9 cellular contexts compared by ENCODE assay signal in genomic region chr16:81457326-81458133, GRCh38. TPM values are rescaled to one million over a fixed set of nuclear protein-coding genes. Genes with fewer than 3 reads are reported as not detected.
DNase-seq lines count a peak whose midpoint lies in the region; ATAC-seq and TF ChIP-seq lines count a peak whose summit lies in the region.
"Had no signal": no experiment of that assay in that cellular context is flagged by ENCODE, and none has a peak within 500 bp of the region (broad histone marks: within the 10 kb centered on the region; RNA-seq: fewer than 3 reads in every experiment).

No MANE protein-coding gene starts in this region.

- DNase-seq in activated T-cell treated with anti-CD3 and anti-CD28 coated beads, Interleukin-2, amount 50 U/mL, for 72 hours: no peak
- DNase-seq in activated T-cell treated with anti-CD3 and anti-CD28 coated beads for 4 hours: no peak
- no peak for DNase-seq in WTC11 (ENCODE audit: low spot score)
- DNase-seq in hepatic stellate cell (ENCODE audit: low spot score): peak; percentile 77
- DNase-seq in HuH-7 (ENCODE audit: low spot score): no peak
- DNase-seq: heart left ventricle had no signal

- CTCF ChIA-PET in WTC11 (lab: Charles Lee): interaction anchor here (0.6 to 0.9 kb wide), 2 partner anchors 28 to 107 kb away, joined by 3 read pairs; no protein-coding TSS in a partner anchor

- POLR2A ChIA-PET in WTC11 (lab: Charles Lee): no interaction called here

- no peak for TF ChIP-seq CTCF in WTC11 (IDR thresholded peaks at IDR 0.05)

- H3K27me3 Mint-ChIP-seq in activated T-cell treated with anti-CD3 and anti-CD28 coated beads, Interleukin-2, amount 50 U/mL, for 72 hours (ENCODE audit: low read depth): no peaks in the 10 kb centered on the region
- no peaks in the 10 kb centered on the region for H3K27me3 Mint-ChIP-seq in WTC11 (ENCODE audit: low read depth)
- no peaks in the 10 kb centered on the region for H3K27me3 Mint-ChIP-seq in stimulated activated memory B cell treated with anti-CD40 and anti-IgM and Interleukin-4, amounts not matched to agents 10 μg/mL and 1 μg/mL and 100 μg/mL, for 72 hours

- H3K36me3 Mint-ChIP-seq in activated T-cell treated with anti-CD3 and anti-CD28 coated beads, Interleukin-2, amount 50 U/mL, for 72 hours (ENCODE audit: insufficient read depth in 2 of 2): peaks cover 8 to 10% of the 10 kb centered on the region in 2 donors
- H3K36me3 Mint-ChIP-seq in WTC11: peaks cover 26% of the 10 kb centered on the region
- H3K36me3 Mint-ChIP-seq in stimulated activated memory B cell treated with anti-CD40 and anti-IgM and Interleukin-4, amounts not matched to agents 10 μg/mL and 1 μg/mL and 100 μg/mL, for 72 hours: peaks cover 34% of the 10 kb centered on the region

- no peak for ATAC-seq in activated T-cell treated with anti-CD3 and anti-CD28 coated beads, Interleukin-2, amount 50 U/mL, for 72 hours (replicated peaks in 1 of 2)
- ATAC-seq in WTC11: peak; percentile 24; the same call in 1 of the 2 replicates
- ATAC-seq in stimulated activated memory B cell treated with anti-CD40 and anti-IgM and Interleukin-4, amounts not matched to agents 10 μg/mL and 1 μg/mL and 100 μg/mL, for 72 hours: peak; percentile 58
- ATAC-seq in GM21423 (IDR thresholded peaks at IDR 0.05; ENCODE audit: unreplicated experiment): no peak
- no peak for ATAC-seq in GM19452 (IDR thresholded peaks at IDR 0.05; ENCODE audit: unreplicated experiment)

- H3K4me1 Mint-ChIP-seq in activated T-cell treated with anti-CD3 and anti-CD28 coated beads, Interleukin-2, amount 50 U/mL, for 72 hours (ENCODE audit: low read depth): peaks cover 57% of the 10 kb centered on the region
- peaks cover 57% of the 10 kb centered on the region for H3K4me1 Mint-ChIP-seq in WTC11
- peaks cover 90% of the 10 kb centered on the region for H3K4me1 Mint-ChIP-seq in stimulated activated memory B cell treated with anti-CD40 and anti-IgM and Interleukin-4, amounts not matched to agents 10 μg/mL and 1 μg/mL and 100 μg/mL, for 72 hours

- peak overlapping the region; percentile 17 for H3K27ac Mint-ChIP-seq in activated T-cell treated with anti-CD3 and anti-CD28 coated beads, Interleukin-2, amount 50 U/mL, for 72 hours
- peak overlapping the region; percentile 29 for H3K27ac Mint-ChIP-seq in WTC11
- H3K27ac Mint-ChIP-seq in stimulated activated memory B cell treated with anti-CD40 and anti-IgM and Interleukin-4, amounts not matched to agents 10 μg/mL and 1 μg/mL and 100 μg/mL, for 72 hours: peak overlapping the region; percentile 79

- H3K4me3 Mint-ChIP-seq in activated T-cell treated with anti-CD3 and anti-CD28 coated beads, Interleukin-2, amount 50 U/mL, for 72 hours: no peak overlapping the region
- H3K4me3 Mint-ChIP-seq in WTC11: no peak overlapping the region
- H3K4me3 Mint-ChIP-seq in stimulated activated memory B cell treated with anti-CD40 and anti-IgM and Interleukin-4, amounts not matched to agents 10 μg/mL and 1 μg/mL and 100 μg/mL, for 72 hours: peak overlapping the region; percentile 15

- H3K9me3 Mint-ChIP-seq in activated T-cell treated with anti-CD3 and anti-CD28 coated beads, Interleukin-2, amount 50 U/mL, for 72 hours: peaks cover 2 to 3% of the 10 kb centered on the region in 2 donors
- no peaks in the 10 kb centered on the region for H3K9me3 Mint-ChIP-seq in WTC11
- peaks cover 3% of the 10 kb centered on the region for H3K9me3 Mint-ChIP-seq in stimulated activated memory B cell treated with anti-CD40 and anti-IgM and Interleukin-4, amounts not matched to agents 10 μg/mL and 1 μg/mL and 100 μg/mL, for 72 hours

TF ChIP-seq in WTC11, 78 proteins besides CTCF, POLR2A, EP300 and RAD21:
- no peak for TF ChIP-seq GTF2I (CRISPR knock-in tag; conservative IDR thresholded peaks at IDR 0.05)
- peak; percentile 97 for TF ChIP-seq GABPB1 (CRISPR knock-in tag; IDR thresholded peaks at IDR 0.05)

RNA-seq across cellular contexts. Expression of gene CMIP, which starts 12.9 kb away (rescaled TPM):
- total RNA-seq in activated T-cell treated with anti-CD3 and anti-CD28 coated beads, Interleukin-2, amount 50 U/mL, for 72 hours: 10 to 100 TPM; 53.1 to 59.0 TPM
- 57.0 to 63.7 TPM (median 59.6 TPM) in 3 replicates for total RNA-seq in WTC11 (2021)

Comparison
In these comparisons a context has a peak if more than half of its experiments do, and no peak if none do; other contexts are left out.
1. ATAC-seq: peak in WTC11 (single experiment) and stimulated activated memory B cell treated with anti-CD40 and anti-IgM and Interleukin-4, amounts not matched to agents 10 μg/mL and 1 μg/mL and 100 μg/mL, for 72 hours (single experiment); none in activated T-cell treated with anti-CD3 and anti-CD28 coated beads, Interleukin-2, amount 50 U/mL, for 72 hours (0 of 2), GM21423 (single experiment) and GM19452 (single experiment).
2. H3K27ac Mint-ChIP-seq: peak in every context shown above with its lines; median percentile 79 in stimulated activated memory B cell treated with anti-CD40 and anti-IgM and Interleukin-4, amounts not matched to agents 10 μg/mL and 1 μg/mL and 100 μg/mL, for 72 hours; 29 in WTC11; 17 in activated T-cell treated with anti-CD3 and anti-CD28 coated beads, Interleukin-2, amount 50 U/mL, for 72 hours.